In the genomic region with DNA sequence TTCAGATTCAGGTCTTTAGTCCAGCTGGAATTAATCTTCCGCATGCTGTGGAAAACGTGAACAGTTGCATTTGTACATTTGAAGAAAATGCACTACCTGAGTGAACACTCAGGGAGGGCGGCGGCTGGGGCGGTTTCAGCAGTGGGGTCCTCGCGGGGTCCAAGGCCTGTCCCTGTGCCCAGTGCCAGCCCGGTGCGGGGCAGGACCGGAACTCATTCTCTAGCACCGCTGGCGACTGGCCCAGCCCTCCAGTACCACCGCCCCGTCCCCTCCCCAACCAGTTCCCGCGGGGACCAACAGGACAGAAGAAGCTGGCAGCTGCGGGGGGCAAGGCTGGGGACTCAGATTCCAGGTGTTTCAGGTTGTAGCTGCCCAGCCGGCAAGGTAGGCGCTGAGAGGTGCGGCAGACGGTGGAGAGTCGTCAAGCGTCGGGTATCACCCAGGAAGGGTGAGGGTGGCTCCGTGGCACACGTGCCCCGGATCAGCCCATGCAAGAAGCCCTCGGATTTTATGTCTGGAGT, we compare ENCODE assay signal across 29 cellular contexts.
DNase-seq lines count a peak whose midpoint lies in the region; ATAC-seq, FAIRE-seq and TF ChIP-seq lines count a peak whose summit lies in the region.
"Had no signal": no experiment of that assay in that cellular context is flagged by ENCODE, and none has a peak within 500 bp of the region (broad histone marks: within the 10 kb centered on the region; RNA-seq: fewer than 3 reads in every experiment).

No MANE protein-coding gene starts in this region.

- H3K27me3 Mint-ChIP-seq in chondrocyte (ENCODE audit: low read depth) (peaks cover 17% of the 10 kb centered on the region), mesothelial cell of epicardium (ENCODE audit: low read depth) (peaks cover 38% of the 10 kb centered on the region)

- FAIRE-seq in pancreas (lab: Jason Lieb, UNC): no peak
- FAIRE-seq: A204.1, GM12878, GM12892, GM18507 had no signal

- H3K23ac ChIP-seq in neuronal stem cell (ENCODE audit: low read depth, low read length, poor library complexity): no peak overlapping the region

- TF ChIP-seq CTCF in chondrocyte (IDR thresholded peaks at IDR 0.05): no peak
- no peak for TF ChIP-seq CTCF in upper lobe of right lung (IDR thresholded peaks at IDR 0.05)
- no peak for TF ChIP-seq CTCF in mesothelial cell of epicardium (IDR thresholded peaks at IDR 0.05; ENCODE audit: unreplicated experiment)
- TF ChIP-seq CTCF in pancreas (IDR thresholded peaks at IDR 0.05): no peak

- no peaks in the 10 kb centered on the region for H3K36me3 ChIP-seq in neuronal stem cell (replicated peaks in 1 of 2; ENCODE audit: control insufficient read depth in 2 of 2, insufficient read depth in 2 of 2, low read length in 2 of 2)
- no peaks in the 10 kb centered on the region for H3K36me3 ChIP-seq in upper lobe of right lung
- H3K36me3 ChIP-seq in pancreas: no peaks in the 10 kb centered on the region
- H3K36me3 ChIP-seq: BE2C, BLaER1 had no signal

- ATAC-seq in right cardiac atrium: peak in 1 of 2 donors; percentile 19
- no peak for ATAC-seq in Right ventricle myocardium inferior
- peak; percentile 15 for ATAC-seq in upper lobe of right lung
- no peak for ATAC-seq in pancreas
- ATAC-seq in GM19463 (IDR thresholded peaks at IDR 0.05; ENCODE audit: unreplicated experiment): no peak
- ATAC-seq: GM12878 had no signal

- H3K27ac ChIP-seq in right cardiac atrium (ENCODE audit: low read length) (no peak overlapping the region), neuronal stem cell (replicated peaks; ENCODE audit: low read length) (no peak overlapping the region), upper lobe of right lung (no peak overlapping the region), pancreas (no peak overlapping the region)
- H3K27ac ChIP-seq: BLaER1 had no signal

- H3K79me1 ChIP-seq in neuronal stem cell (ENCODE audit: low read depth, low read length): no peaks in the 10 kb centered on the region

- no peak overlapping the region for H3K4me3 Mint-ChIP-seq in chondrocyte (ENCODE audit: unreplicated experiment)
- no peak overlapping the region for H3K4me3 Mint-ChIP-seq in mesothelial cell of epicardium
- H3K4me3 Mint-ChIP-seq: CD14-positive monocyte; CD4-positive, alpha-beta memory T cell; CD4-positive, CD25-positive, alpha-beta regulatory T cell; CD8-positive, alpha-beta memory T cell had no signal

- H3K9me3 Mint-ChIP-seq in chondrocyte (ENCODE audit: low read depth): peaks cover 16% of the 10 kb centered on the region
- H3K9me3 Mint-ChIP-seq in mesothelial cell of epicardium: peaks cover 19% of the 10 kb centered on the region

- no peak overlapping the region for H2AK5ac ChIP-seq in neuronal stem cell (ENCODE audit: low read depth, low read length)

- WGBS in right cardiac atrium: 94% methylated on average over 28 of the region's 28 CpGs
- WGBS in neuronal stem cell (ENCODE audit: extremely low coverage in 2 of 2, insufficient read length in 2 of 2, insufficient replicate concordance in 1 of 2), 2 donors: no CpG with 5 or more reads among the region's 28 CpGs
- 87 to 89% methylated on average over 28 of the region's 28 CpGs for WGBS in pancreas, 2 donors

- no peak overlapping the region for H4K91ac ChIP-seq in neuronal stem cell (ENCODE audit: low read depth, low read length, poor library complexity)

- no peak overlapping the region for H2BK12ac ChIP-seq in neuronal stem cell (ENCODE audit: low read length)

- H3K4me1 Mint-ChIP-seq in chondrocyte (ENCODE audit: low read depth) (no peaks in the 10 kb centered on the region), mesothelial cell of epicardium (no peaks in the 10 kb centered on the region)
- H3K4me1 Mint-ChIP-seq: CD4-positive, CD25-positive, alpha-beta regulatory T cell; CD8-positive, alpha-beta memory T cell had no signal

- H4K8ac ChIP-seq in neuronal stem cell (ENCODE audit: low read depth, low read length): no peak overlapping the region

- H3K4ac ChIP-seq in neuronal stem cell (ENCODE audit: low read length): no peak overlapping the region

- peak overlapping the region; percentile 39 for H3K18ac ChIP-seq in neuronal stem cell (ENCODE audit: low read length)

- H3K9ac ChIP-seq in neuronal stem cell (ENCODE audit: low read depth, low read length, poor library complexity): no peak overlapping the region
- H3K9ac ChIP-seq: BLaER1 had no signal

- H3K27me3 ChIP-seq in right cardiac atrium (ENCODE audit: control insufficient read depth, insufficient read depth): no peaks in the 10 kb centered on the region
- peaks cover 0 to 19% (median 0%) of the 10 kb centered on the region in 3 experiments for H3K27me3 ChIP-seq in neuronal stem cell (ENCODE audit: control insufficient read depth in 3 of 3, insufficient read depth in 3 of 3, low read depth in 1 of 3, low read length in 3 of 3)
- no peaks in the 10 kb centered on the region for H3K27me3 ChIP-seq in upper lobe of right lung
- H3K27me3 ChIP-seq in pancreas: no peaks in the 10 kb centered on the region
- H3K27me3 ChIP-seq: BLaER1 had no signal

- H3K4me1 ChIP-seq in right cardiac atrium (ENCODE audit: control insufficient read depth, insufficient read depth, low read length) (no peaks in the 10 kb centered on the region), neuronal stem cell (ENCODE audit: control insufficient read depth in 2 of 2, insufficient read depth in 1 of 2, low read depth in 1 of 2, low read length in 2 of 2) (no peaks in the 10 kb centered on the region), upper lobe of right lung (no peaks in the 10 kb centered on the region), pancreas (no peaks in the 10 kb centered on the region)
- H3K4me1 ChIP-seq: BE2C had no signal

- DNase-seq in right cardiac atrium (peak in 2 of 3 donors; percentile 46 to 47), Right ventricle myocardium inferior (ENCODE audit: missing footprints) (no peak), chondrocyte (ENCODE audit: low spot score) (peak; percentile 90), neuronal stem cell (ENCODE audit: low spot score) (no peak), upper lobe of right lung (no peak), mesothelial cell of epicardium (ENCODE audit: low spot score in 2 of 2, unreplicated experiment in 2 of 2) (no peak), pancreas (no peak)
- DNase-seq: 8988T; ACHN; BE2C; C1 segment of cervical spinal cord; CD4-positive, alpha-beta memory T cell; CD4-positive, CD25-positive, alpha-beta regulatory T cell; CD8-positive, alpha-beta memory T cell; COR-L47; DMS 273 treated with DMSO at 0.1 percent for 48 hours; DMS153; DMS53; DMS79; DND-41; EL; GDM1 had no signal

- no peaks in the 10 kb centered on the region for H3K9me3 ChIP-seq in right cardiac atrium (ENCODE audit: control insufficient read depth, low read length)
- peaks cover 0 to 2% of the 10 kb centered on the region in 2 donors for H3K9me3 ChIP-seq in neuronal stem cell (replicated peaks in 1 of 2; ENCODE audit: control insufficient read depth in 2 of 2, insufficient read depth in 1 of 2, low read depth in 1 of 2, low read length in 2 of 2)
- H3K9me3 ChIP-seq in upper lobe of right lung: no peaks in the 10 kb centered on the region
- H3K9me3 ChIP-seq in pancreas: no peaks in the 10 kb centered on the region
- H3K9me3 ChIP-seq: BE2C had no signal

- H3K4me2 ChIP-seq in neuronal stem cell (ENCODE audit: insufficient read depth, low read length, poor library complexity, severe bottlenecking): no peak overlapping the region
- H3K4me2 ChIP-seq: BLaER1 had no signal

- intact Hi-C loops in right cardiac atrium (cut with DNase I) (no loop called here), Right ventricle myocardium inferior (cut with DNase I) (no loop called here), upper lobe of right lung (cut with DNase I) (no loop called here), pancreas (cut with DNase I) (no loop called here)

- H3K36me3 Mint-ChIP-seq in chondrocyte (ENCODE audit: low read depth) (peaks cover 2% of the 10 kb centered on the region), mesothelial cell of epicardium (no peaks in the 10 kb centered on the region)
- H3K36me3 Mint-ChIP-seq: CD14-positive monocyte; CD4-positive, alpha-beta memory T cell; CD4-positive, CD25-positive, alpha-beta regulatory T cell; CD8-positive, alpha-beta memory T cell had no signal

- H3K27ac Mint-ChIP-seq in chondrocyte (ENCODE audit: unreplicated experiment): no peak overlapping the region
- no peak overlapping the region for H3K27ac Mint-ChIP-seq in mesothelial cell of epicardium
- H3K27ac Mint-ChIP-seq: CD14-positive monocyte; CD4-positive, alpha-beta memory T cell; CD4-positive, CD25-positive, alpha-beta regulatory T cell had no signal

- H3K4me3 ChIP-seq in right cardiac atrium (ENCODE audit: low read length): no peak overlapping the region
- peak overlapping the region in 1 of 2 donors; percentile 13 for H3K4me3 ChIP-seq in neuronal stem cell (ENCODE audit: low read length in 2 of 2)
- H3K4me3 ChIP-seq in upper lobe of right lung: no peak overlapping the region
- no peak overlapping the region for H3K4me3 ChIP-seq in pancreas
- H3K4me3 ChIP-seq: BLaER1, GM12878 had no signal

- H2BK15ac ChIP-seq in neuronal stem cell (ENCODE audit: low read length): no peak overlapping the region

- H3K14ac ChIP-seq in neuronal stem cell (ENCODE audit: low read length): no peak overlapping the region

- H2BK5ac ChIP-seq in neuronal stem cell (ENCODE audit: low read length): peak overlapping the region; percentile 40

- H2BK120ac ChIP-seq in neuronal stem cell (ENCODE audit: low read depth, low read length): no peak overlapping the region

- no peak overlapping the region for H2AFZ ChIP-seq in neuronal stem cell (ENCODE audit: low read length)

Comparison
In these comparisons a context has a peak if more than half of its experiments do, and no peak if none do; other contexts are left out.
1. DNase-seq: peak in right cardiac atrium (2 of 3) and chondrocyte (single experiment); none in Right ventricle myocardium inferior (single experiment), neuronal stem cell (single experiment), upper lobe of right lung (single experiment), mesothelial cell of epicardium (0 of 2) and pancreas (0 of 6).